ENCODE assay signal across 1 cellular context in the genomic region with DNA sequence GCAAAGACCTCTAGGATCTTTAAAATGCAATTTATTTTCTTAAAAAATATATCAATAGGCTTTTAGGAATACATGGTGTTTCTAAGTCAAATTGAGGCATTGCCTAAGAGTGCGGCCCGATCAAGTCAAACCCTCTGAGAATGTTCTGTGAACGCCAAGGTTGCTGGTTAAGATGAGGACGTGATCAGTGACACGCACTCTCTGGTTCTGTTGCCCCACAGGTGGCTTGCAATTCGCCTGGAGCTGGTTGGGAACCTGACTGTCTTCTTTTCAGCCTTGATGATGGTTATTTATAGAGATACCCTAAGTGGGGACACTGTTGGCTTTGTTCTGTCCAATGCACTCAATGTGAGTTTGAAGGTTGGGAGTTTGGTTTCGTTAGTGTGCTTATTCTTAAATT.
TF ChIP-seq lines count a peak whose summit lies in the region.

No MANE protein-coding gene starts in this region.

TF ChIP-seq in HepG2, 621 proteins besides CTCF, POLR2A, EP300 and RAD21:
- TF ChIP-seq ZNF343 (CRISPR knock-in tag; IDR thresholded peaks at IDR 0.05) (no peak), RBFOX2 (IDR thresholded peaks at IDR 0.05; ENCODE audit: low read depth, low read length) (0 out of 2 replicates have a peak, but pooled peaks have one; percentile 11), NR2C2 (CRISPR knock-in tag; IDR thresholded peaks at IDR 0.05; ENCODE audit: borderline replicate concordance) (no peak), ZNF207 (IDR thresholded peaks at IDR 0.05; ENCODE audit: borderline replicate concordance) (no peak), FOXA3 (CRISPR knock-in tag; IDR thresholded peaks at IDR 0.05) (no peak), POLR2AphosphoS5 (IDR thresholded peaks at IDR 0.05; ENCODE audit: low read depth, low read length) (peak; percentile 15; the same call in 1 of the 2 replicates), RBM22 (optimal IDR thresholded peaks at IDR 0.05; ENCODE audit: low read length) (peak; percentile 93), RFX1 (IDR thresholded peaks at IDR 0.05) (no peak)
- TF ChIP-seq, protein P1, sequence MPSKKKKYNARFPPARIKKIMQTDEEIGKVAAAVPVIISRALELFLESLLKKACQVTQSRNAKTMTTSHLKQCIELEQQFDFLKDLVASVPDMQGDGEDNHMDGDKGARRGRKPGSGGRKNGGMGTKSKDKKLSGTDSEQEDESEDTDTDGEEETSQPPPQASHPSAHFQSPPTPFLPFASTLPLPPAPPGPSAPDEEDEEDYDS (CRISPR knock-in tag; IDR thresholded peaks at IDR 0.05): no peak
